In genomic region chr3:159796226-159796625, GRCh38 we compare ENCODE assay signal across 1 cellular context.
TF ChIP-seq lines count a peak whose summit lies in the region.

No MANE protein-coding gene starts in this region.

TF ChIP-seq in H1, 55 proteins besides CTCF, POLR2A, EP300 and RAD21:
- TF ChIP-seq SUZ12 (IDR thresholded peaks at IDR 0.05; ENCODE audit: low read length) (no peak), SP1 (IDR thresholded peaks at IDR 0.05; ENCODE audit: low read depth, low read length) (no peak), TCF12 (IDR thresholded peaks at IDR 0.05; ENCODE audit: low read depth, low read length) (no peak), CBX8 (IDR thresholded peaks at IDR 0.05; ENCODE audit: borderline replicate concordance, low read depth, low read length) (no peak), BRCA1 (IDR thresholded peaks at IDR 0.05; ENCODE audit: low read depth, low read length) (no peak), RFX5 (IDR thresholded peaks at IDR 0.05; ENCODE audit: borderline replicate concordance, low read depth, low read length) (no peak), ATF2 (IDR thresholded peaks at IDR 0.05; ENCODE audit: low read length) (no peak), EZH2 (IDR thresholded peaks at IDR 0.05; ENCODE audit: low read depth, low read length, severe bottlenecking) (no peak), GABPA (IDR thresholded peaks at IDR 0.05; ENCODE audit: borderline replicate concordance, insufficient read depth, low read length) (no peak), EGR1 (IDR thresholded peaks at IDR 0.05; ENCODE audit: borderline replicate concordance, low read depth, low read length) (no peak), POLR2AphosphoS5 (IDR thresholded peaks at IDR 0.05; ENCODE audit: low read depth, low read length) (no peak), CTBP2 (IDR thresholded peaks at IDR 0.05; ENCODE audit: borderline replicate concordance, insufficient read depth, insufficient read length, low read length) (no peak), CREB1 (IDR thresholded peaks at IDR 0.05) (no peak), TAF1 (IDR thresholded peaks at IDR 0.05; ENCODE audit: low read depth, low read length) (no peak), BACH1 (IDR thresholded peaks at IDR 0.05; ENCODE audit: low read length) (no peak), JUND (IDR thresholded peaks at IDR 0.05; ENCODE audit: low read length) (no peak), NRF1 (IDR thresholded peaks at IDR 0.05; ENCODE audit: low read depth, low read length) (no peak), KDM1A (IDR thresholded peaks at IDR 0.05; ENCODE audit: borderline replicate concordance, low read length) (no peak), YY1 (IDR thresholded peaks at IDR 0.05; ENCODE audit: low read depth, low read length) (no peak)
